ENCODE assay signal across 1 cellular context in the genomic region with DNA sequence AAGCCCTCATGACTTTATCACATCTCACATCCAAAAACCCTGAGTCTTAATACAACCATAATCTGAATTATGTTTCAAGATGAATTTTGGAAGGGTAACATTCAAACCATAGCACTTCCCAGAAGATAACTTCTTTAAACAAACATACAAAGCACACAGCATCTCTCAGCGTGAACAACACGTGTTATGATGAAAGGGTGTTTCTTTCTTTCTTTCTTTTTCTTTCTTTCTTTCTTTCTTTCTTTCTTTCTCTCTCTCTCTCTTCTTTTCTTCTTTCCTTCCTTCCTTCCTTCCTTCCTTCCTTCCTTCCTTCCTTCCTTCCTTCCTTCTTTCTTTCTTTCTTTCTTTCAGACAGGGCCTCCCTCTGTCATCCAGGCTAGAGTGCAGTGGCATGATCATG.
TF ChIP-seq lines count a peak whose summit lies in the region.

No MANE protein-coding gene starts in this region.

TF ChIP-seq in K562, 482 proteins besides CTCF, POLR2A, EP300 and RAD21:
- TF ChIP-seq, protein P1, sequence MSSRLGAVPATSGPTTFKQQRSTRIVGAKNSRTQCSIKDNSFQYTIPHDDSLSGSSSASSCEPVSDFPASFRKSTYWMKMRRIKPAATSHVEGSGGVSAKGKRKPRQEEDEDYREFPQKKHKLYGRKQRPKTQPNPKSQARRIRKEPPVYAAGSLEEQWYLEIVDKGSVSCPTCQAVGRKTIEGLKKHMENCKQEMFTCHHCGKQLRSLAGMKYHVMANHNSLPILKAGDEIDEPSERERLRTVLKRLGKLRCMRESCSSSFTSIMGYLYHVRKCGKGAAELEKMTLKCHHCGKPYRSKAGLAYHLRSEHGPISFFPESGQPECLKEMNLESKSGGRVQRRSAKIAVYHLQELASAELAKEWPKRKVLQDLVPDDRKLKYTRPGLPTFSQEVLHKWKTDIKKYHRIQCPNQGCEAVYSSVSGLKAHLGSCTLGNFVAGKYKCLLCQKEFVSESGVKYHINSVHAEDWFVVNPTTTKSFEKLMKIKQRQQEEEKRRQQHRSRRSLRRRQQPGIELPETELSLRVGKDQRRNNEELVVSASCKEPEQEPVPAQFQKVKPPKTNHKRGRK (tag; IDR thresholded peaks at IDR 0.05): peak; percentile 75
